In the genomic region with DNA sequence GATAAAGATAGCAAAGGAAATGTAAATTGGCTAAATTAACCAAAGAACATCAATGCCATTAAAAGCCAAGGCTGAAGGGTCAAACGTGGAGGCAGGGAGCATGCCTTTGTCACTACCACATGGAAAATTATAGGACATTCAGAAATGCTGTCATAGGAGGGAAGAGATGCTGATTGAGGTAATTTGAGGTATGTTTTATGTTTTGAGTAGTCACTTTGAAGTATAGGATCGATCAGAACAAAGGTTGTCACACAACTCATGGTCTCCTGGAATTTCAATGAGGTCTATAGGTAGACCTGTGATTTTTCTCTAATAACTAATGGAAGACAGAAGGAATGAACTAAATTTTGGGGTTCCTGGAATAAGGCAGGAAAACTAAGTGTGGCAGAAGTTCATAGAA, we compare ENCODE assay signal across 26 cellular contexts.
"Had no signal": no experiment of that assay in that cellular context is flagged by ENCODE, and none has a peak within 500 bp of the region (broad histone marks: within the 10 kb centered on the region; RNA-seq: fewer than 3 reads in every experiment).

No MANE protein-coding gene starts in this region.

- FAIRE-seq: frontal cortex had no signal

- H3K79me2 ChIP-seq: parathyroid adenoma had no signal

- H3K27ac ChIP-seq: coronary artery, esophagus squamous epithelium, neutrophil, parathyroid adenoma, prostate gland, right atrium auricular region, skin epidermis, spleen, testis, transverse colon had no signal

- H3K4me3 Mint-ChIP-seq: mesothelial cell of epicardium; naive B cell; natural killer cell treated with Interleukin-12 subunit alpha and Interleukin-12 subunit beta and Interleukin-15 and Interleukin-18, amount 100 ng/mL, for 72 hours; neural crest cell; stimulated activated memory B cell treated with anti-CD40 and anti-IgM and Interleukin-4, amounts not matched to agents 10 μg/mL and 1 μg/mL and 100 μg/mL, for 72 hours had no signal

- H3K9ac ChIP-seq: parathyroid adenoma had no signal

- H3K27ac Mint-ChIP-seq: naive B cell; natural killer cell treated with Interleukin-12 subunit alpha and Interleukin-12 subunit beta and Interleukin-15 and Interleukin-18, amount 100 ng/mL, for 72 hours; stimulated activated memory B cell treated with anti-CD40 and anti-IgM and Interleukin-4, amounts not matched to agents 10 μg/mL and 1 μg/mL and 100 μg/mL, for 72 hours had no signal

- H2AFZ ChIP-seq: parathyroid adenoma had no signal

- DNase-seq: dermis blood vessel endothelial cell; effector memory CD4-positive, alpha-beta T cell; erythroblast; esophagus squamous epithelium; kidney; mesenchymal stem cell; mucosa of descending colon; naive B cell; spleen; stimulated activated CD4-positive, alpha-beta T cell treated with anti-CD3 and anti-CD28 coated beads, Interleukin-4, amount 100 ng/mL, for 4 hours; stimulated activated naive CD8-positive, alpha-beta T cell treated with anti-CD3 and anti-CD28 coated beads, Interleukin-15, Interleukin-2, amounts not matched to agents 100 U/mL and 50 U/mL, for 24 hours; substantia nigra; testis; transverse colon had no signal

- H3K36me3 Mint-ChIP-seq: naive B cell; stimulated activated memory B cell treated with anti-CD40 and anti-IgM and Interleukin-4, amounts not matched to agents 10 μg/mL and 1 μg/mL and 100 μg/mL, for 72 hours had no signal

- H3K27me3 ChIP-seq: esophagus squamous epithelium, neutrophil, right atrium auricular region, spleen, testis, transverse colon had no signal

- H3K4me1 Mint-ChIP-seq: naive B cell; stimulated activated memory B cell treated with anti-CD40 and anti-IgM and Interleukin-4, amounts not matched to agents 10 μg/mL and 1 μg/mL and 100 μg/mL, for 72 hours had no signal

- H3K4me3 ChIP-seq: coronary artery, esophagus squamous epithelium, mucosa of descending colon, prostate gland, right atrium auricular region, skin epidermis, spleen, testis, transverse colon had no signal

- ATAC-seq: left lobe of liver; mucosa of descending colon; natural killer cell treated with Interleukin-12 subunit alpha and Interleukin-12 subunit beta and Interleukin-15 and Interleukin-18, amount 100 ng/mL, for 72 hours; stimulated activated memory B cell treated with anti-CD40 and anti-IgM and Interleukin-4, amounts not matched to agents 10 μg/mL and 1 μg/mL and 100 μg/mL, for 72 hours; stimulated activated naive CD8-positive, alpha-beta T cell treated with anti-CD3 and anti-CD28 coated beads, Interleukin-15, Interleukin-2, amounts not matched to agents 100 U/mL and 50 U/mL, for 24 hours had no signal

- H3K9me3 ChIP-seq: esophagus squamous epithelium, mucosa of descending colon, neutrophil, prostate gland, right atrium auricular region, spleen, testis, transverse colon had no signal

- H3K9me3 Mint-ChIP-seq: mesothelial cell of epicardium, naive B cell, neural crest cell had no signal

- H3K27me3 Mint-ChIP-seq: naive B cell; natural killer cell treated with Interleukin-12 subunit alpha and Interleukin-12 subunit beta and Interleukin-15 and Interleukin-18, amount 100 ng/mL, for 72 hours; stimulated activated memory B cell treated with anti-CD40 and anti-IgM and Interleukin-4, amounts not matched to agents 10 μg/mL and 1 μg/mL and 100 μg/mL, for 72 hours had no signal

- H3K36me3 ChIP-seq: esophagus squamous epithelium, neutrophil, prostate gland, right atrium auricular region, spleen, transverse colon had no signal

- H3K4me1 ChIP-seq: esophagus squamous epithelium, parathyroid adenoma, prostate gland, right atrium auricular region, spleen, testis had no signal
